In genomic region chr3:149115114-149115513, GRCh38 we compare ENCODE assay signal across 2 cellular contexts.
TF ChIP-seq lines count a peak whose summit lies in the region.

No MANE protein-coding gene starts in this region.

TF ChIP-seq in HepG2, 621 proteins besides CTCF, POLR2A, EP300 and RAD21:
- TF ChIP-seq STAG1 (CRISPR knock-in tag; IDR thresholded peaks at IDR 0.05) (peak; percentile 34; the same call in 1 of the 2 replicates), MZF1 (CRISPR knock-in tag; IDR thresholded peaks at IDR 0.05; ENCODE audit: borderline replicate concordance) (no peak), FOXO1 (CRISPR knock-in tag; IDR thresholded peaks at IDR 0.05) (no peak)

TF ChIP-seq in H1, 55 proteins besides CTCF, POLR2A, EP300 and RAD21:
- TF ChIP-seq SAP30 (IDR thresholded peaks at IDR 0.05; ENCODE audit: insufficient read depth, insufficient replicate concordance, low read length) (no peak), TBP (IDR thresholded peaks at IDR 0.05; ENCODE audit: low read depth, low read length) (no peak), SUZ12 (IDR thresholded peaks at IDR 0.05; ENCODE audit: low read length) (no peak), RBBP5 (IDR thresholded peaks at IDR 0.05; ENCODE audit: borderline replicate concordance, low read depth, low read length) (no peak), SRF (IDR thresholded peaks at IDR 0.05; ENCODE audit: low read depth, low read length) (no peak), CHD7 (IDR thresholded peaks at IDR 0.05; ENCODE audit: insufficient replicate concordance, low read length) (no peak), CEBPB (IDR thresholded peaks at IDR 0.05; ENCODE audit: low read depth, low read length) (no peak)
TF ChIP-seq in H1: peak in this region for 0.
